ENCODE assay signal across 29 cellular contexts in genomic region chrX:65879977-65880799, GRCh38.
"Had no signal": no experiment of that assay in that cellular context is flagged by ENCODE, and none has a peak within 500 bp of the region (broad histone marks: within the 10 kb centered on the region; RNA-seq: fewer than 3 reads in every experiment).

No MANE protein-coding gene starts in this region.

- H3K36me3 ChIP-seq: left lung, lower lobe of right lung, pancreas, prostate gland, suprapubic skin, thoracic aorta, tibial artery, upper lobe of right lung had no signal

- H3K9me3 ChIP-seq: left lung, lower lobe of right lung, pancreas, prostate gland, suprapubic skin, thoracic aorta, tibial artery, upper lobe of right lung had no signal

- H3K4me1 ChIP-seq: left lung, lower lobe of right lung, pancreas, prostate gland, suprapubic skin, tibial artery, upper lobe of right lung had no signal

- H3K27me3 ChIP-seq: left lung, suprapubic skin, tibial artery, upper lobe of right lung had no signal

- H3K27me3 Mint-ChIP-seq: naive thymus-derived CD8-positive, alpha-beta T cell had no signal

- DNase-seq: hypothalamus; immature natural killer cell; kidney; left colon; left lung; lower lobe of right lung; mammary epithelial cell; mesenchymal stem cell; naive thymus-derived CD8-positive, alpha-beta T cell; nucleus accumbens; pancreas; posterior cingulate gyrus; retina; right cardiac atrium; stimulated activated CD4-positive, alpha-beta T cell treated with anti-CD3 and anti-CD28 coated beads, Interleukin-12 subunit alpha, Interleukin-12 subunit beta, amount 100 ng/mL, for 4 hours; stimulated activated CD4-positive, alpha-beta T cell treated with anti-CD3 and anti-CD28 coated beads, Interleukin-15, amount 100 ng/mL, for 24 hours; stimulated activated CD4-positive, alpha-beta T cell treated with anti-CD3 and anti-CD28 coated beads, Interleukin-2, amount 100 ng/mL, for 24 hours; stimulated activated CD4-positive, alpha-beta T cell treated with anti-CD3 and anti-CD28 coated beads, Interleukin-4, amount 100 ng/mL, for 1 hour; stimulated activated naive CD4-positive, alpha-beta T cell; tibial artery; trophoblast cell; upper lobe of right lung had no signal

- H3K27ac Mint-ChIP-seq: immature natural killer cell, nephron had no signal

- H3K27ac ChIP-seq: left lung, lower lobe of right lung, pancreas, prostate gland, skin epidermis, suprapubic skin, thoracic aorta, tibial artery, upper lobe of right lung had no signal

- H3K9me3 Mint-ChIP-seq: immature natural killer cell had no signal

- H3K4me1 Mint-ChIP-seq: nephron, neural crest cell had no signal

- H3K4me3 Mint-ChIP-seq: immature natural killer cell; naive thymus-derived CD8-positive, alpha-beta T cell; nephron; neural crest cell had no signal

- H3K4me3 ChIP-seq: left lung, lower lobe of right lung, pancreas, prostate gland, skin epidermis, suprapubic skin, thoracic aorta, tibial artery, upper lobe of right lung had no signal

- ATAC-seq: left colon; left lung; lower lobe of right lung; naive thymus-derived CD8-positive, alpha-beta T cell; pancreas; right cardiac atrium; sciatic nerve; upper lobe of right lung had no signal
